ENCODE assay signal across 8 cellular contexts in the genomic region with DNA sequence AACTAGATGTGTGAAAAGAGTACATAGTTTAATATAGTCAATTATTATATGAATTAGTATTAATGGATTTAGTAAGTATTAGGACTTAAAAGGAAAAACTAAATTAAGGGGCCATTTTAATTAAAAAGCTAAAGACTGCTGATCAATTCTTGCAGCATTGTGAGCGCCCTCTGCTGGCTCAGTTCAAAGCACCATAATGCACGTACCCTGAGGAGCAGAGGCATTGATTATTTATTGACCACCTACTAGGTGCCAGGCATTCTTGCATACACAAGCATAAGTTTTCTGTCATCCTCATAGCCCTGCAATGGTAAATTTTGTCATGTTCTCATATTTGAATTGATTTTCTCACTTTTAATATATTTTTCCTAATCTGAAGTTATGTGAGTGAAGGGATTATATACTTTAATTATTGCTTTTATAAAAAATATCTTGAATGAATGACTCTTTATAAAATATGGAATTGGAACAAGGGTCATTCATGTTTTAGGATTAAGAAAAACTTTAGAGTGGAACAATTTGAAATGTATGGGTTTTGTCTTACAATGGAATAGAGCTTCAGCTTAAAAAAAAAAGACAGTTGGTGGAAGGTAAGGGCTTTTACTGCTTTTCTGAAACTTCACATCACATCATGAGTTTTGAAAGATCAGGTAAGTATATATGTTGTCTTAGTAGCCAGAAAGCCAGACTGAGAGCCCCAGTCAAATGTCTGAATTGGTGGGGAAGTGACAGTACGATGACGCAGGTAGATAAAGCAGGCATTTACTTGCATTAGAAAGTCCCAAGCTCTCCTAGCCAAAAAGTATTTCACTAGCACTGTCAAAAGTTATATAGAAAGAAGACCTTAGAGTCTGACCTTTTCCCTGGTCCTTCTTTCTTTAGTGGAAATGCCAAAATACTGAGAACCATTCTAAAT. TPM values are rescaled to one million over a fixed set of nuclear protein-coding genes. Genes with fewer than 3 reads are reported as not detected.
DNase-seq lines count a peak whose midpoint lies in the region; ATAC-seq and TF ChIP-seq lines count a peak whose summit lies in the region.

No MANE protein-coding gene starts in this region.

- H3K27ac Mint-ChIP-seq in endothelial cell (ENCODE audit: unreplicated experiment): no peak overlapping the region
- peak overlapping the region; percentile 59 to 95 (median 87) for H3K27ac Mint-ChIP-seq in naive thymus-derived CD4-positive, alpha-beta T cell

- ATAC-seq in GM18909 (IDR thresholded peaks at IDR 0.05; ENCODE audit: poor library complexity, unreplicated experiment): peak; percentile 34
- peak; percentile 68 for ATAC-seq in naive thymus-derived CD4-positive, alpha-beta T cell

- H3K36me3 ChIP-seq in naive thymus-derived CD4-positive, alpha-beta T cell (ENCODE audit: control insufficient read depth in 2 of 3, insufficient read depth in 3 of 3, low read length in 3 of 3): peaks cover 0 to 6% (median 0%) of the 10 kb centered on the region in 3 experiments

- POLR2A ChIA-PET in naive thymus-derived CD4-positive, alpha-beta T cell (lab: Charles Lee): interaction anchor here (0.5 to 2.4 kb wide), 9 partner anchors 9 to 488 kb away, joined by 3 to 13 read pairs (median 3); a partner anchor contains a TSS

- no peaks in the 10 kb centered on the region for H3K9me3 ChIP-seq in naive thymus-derived CD4-positive, alpha-beta T cell (ENCODE audit: control insufficient read depth in 2 of 3, low read length in 3 of 3)

- peaks cover 4% of the 10 kb centered on the region for H3K4me1 Mint-ChIP-seq in endothelial cell (ENCODE audit: unreplicated experiment)
- peaks cover 55 to 92% (median 90%) of the 10 kb centered on the region in 7 donors for H3K4me1 Mint-ChIP-seq in naive thymus-derived CD4-positive, alpha-beta T cell

- peak overlapping the region; percentile 65 for H3K27ac ChIP-seq in naive thymus-derived CD4-positive, alpha-beta T cell (ENCODE audit: low read depth, low read length)

- H3K27me3 Mint-ChIP-seq in endothelial cell (ENCODE audit: unreplicated experiment): no peaks in the 10 kb centered on the region
- no peaks in the 10 kb centered on the region for H3K27me3 Mint-ChIP-seq in naive thymus-derived CD4-positive, alpha-beta T cell

- peaks cover 53 to 71% of the 10 kb centered on the region in 2 donors for H3K4me1 ChIP-seq in naive thymus-derived CD4-positive, alpha-beta T cell (ENCODE audit: control insufficient read depth in 2 of 2, insufficient read depth in 2 of 2, low read length in 2 of 2)

- peak; percentile 80 for TF ChIP-seq CTCF in endothelial cell (IDR thresholded peaks at IDR 0.05; ENCODE audit: unreplicated experiment)

- no peak overlapping the region for H3K4me3 Mint-ChIP-seq in endothelial cell (ENCODE audit: unreplicated experiment)
- H3K4me3 Mint-ChIP-seq in naive thymus-derived CD4-positive, alpha-beta T cell: peak overlapping the region in 9 of 10 donors; percentile 49 to 76 (median 65)

- intact Hi-C loops in naive thymus-derived CD4-positive, alpha-beta T cell (cut with micrococcal nuclease): loop anchor here (1.0 to 10.0 kb wide), 8 partner anchors 9 to 390 kb away; no protein-coding TSS in a partner anchor

- CTCF ChIA-PET in naive thymus-derived CD4-positive, alpha-beta T cell (lab: Charles Lee): interaction anchor here (0.6 to 4.0 kb wide), 17 partner anchors 8 to 487 kb away, joined by 3 to 43 read pairs (median 3); a partner anchor contains a TSS

- no peak overlapping the region for H3K4me3 ChIP-seq in naive thymus-derived CD4-positive, alpha-beta T cell (ENCODE audit: low read length)

- no peaks in the 10 kb centered on the region for H3K36me3 Mint-ChIP-seq in endothelial cell (ENCODE audit: low read depth, unreplicated experiment)
- peaks cover 0 to 53% (median 12%) of the 10 kb centered on the region in 5 donors for H3K36me3 Mint-ChIP-seq in naive thymus-derived CD4-positive, alpha-beta T cell

- no peaks in the 10 kb centered on the region for H3K27me3 ChIP-seq in naive thymus-derived CD4-positive, alpha-beta T cell (ENCODE audit: control insufficient read depth in 2 of 2, insufficient read depth in 2 of 2, low read length in 2 of 2)

- H3K9me3 Mint-ChIP-seq in endothelial cell (ENCODE audit: unreplicated experiment): no peaks in the 10 kb centered on the region
- H3K9me3 Mint-ChIP-seq in naive thymus-derived CD4-positive, alpha-beta T cell: peaks cover 0 to 8% (median 0%) of the 10 kb centered on the region in 11 donors

- DNase-seq in AG20443 (ENCODE audit: low spot score) (peak; percentile 15), NCI-H345 (lab: John Stamatoyannopoulos, UW) (peak; percentile 50), endothelial cell (ENCODE audit: low spot score) (peak; percentile 68), NCI-H226 (no peak)
- peak; percentile 87 for DNase-seq in activated CD8-positive, alpha-beta memory T cell treated with anti-CD3 and anti-CD28 coated beads for 24 hours
- DNase-seq in naive thymus-derived CD4-positive, alpha-beta T cell: peak; percentile 53 to 69 (median 61)
- DNase-seq in stimulated activated naive CD4-positive, alpha-beta T cell (lab: John Stamatoyannopoulos, UW): peak; percentile 38 to 68 (median 56)

RNA-seq across cellular contexts. Expression of a gene that starts 9.7 kb away (rescaled TPM):
- total RNA-seq in endothelial cell (ENCODE audit: unreplicated experiment): 5.7 TPM
- total RNA-seq in naive thymus-derived CD4-positive, alpha-beta T cell: 100 to 1,000 TPM; 135 to 212 (median 159) TPM
- polyA plus RNA-seq in naive thymus-derived CD4-positive, alpha-beta T cell: 100 to 1,000 TPM in 1 of 2 donors, 10 to 100 TPM in 1; 66.9 to 121 TPM

Comparison
In these comparisons a context has a peak if more than half of its experiments do, and no peak if none do; other contexts are left out.
1. RNA of a gene that starts 9.7 kb away (total RNA-seq): 135 to 212 TPM in naive thymus-derived CD4-positive, alpha-beta T cell; 5.7 TPM in endothelial cell (single experiment); every median in the first group is over 10 times any median in the second.